Comparison of ENCODE assay signal across 2 cellular contexts in the genomic region with DNA sequence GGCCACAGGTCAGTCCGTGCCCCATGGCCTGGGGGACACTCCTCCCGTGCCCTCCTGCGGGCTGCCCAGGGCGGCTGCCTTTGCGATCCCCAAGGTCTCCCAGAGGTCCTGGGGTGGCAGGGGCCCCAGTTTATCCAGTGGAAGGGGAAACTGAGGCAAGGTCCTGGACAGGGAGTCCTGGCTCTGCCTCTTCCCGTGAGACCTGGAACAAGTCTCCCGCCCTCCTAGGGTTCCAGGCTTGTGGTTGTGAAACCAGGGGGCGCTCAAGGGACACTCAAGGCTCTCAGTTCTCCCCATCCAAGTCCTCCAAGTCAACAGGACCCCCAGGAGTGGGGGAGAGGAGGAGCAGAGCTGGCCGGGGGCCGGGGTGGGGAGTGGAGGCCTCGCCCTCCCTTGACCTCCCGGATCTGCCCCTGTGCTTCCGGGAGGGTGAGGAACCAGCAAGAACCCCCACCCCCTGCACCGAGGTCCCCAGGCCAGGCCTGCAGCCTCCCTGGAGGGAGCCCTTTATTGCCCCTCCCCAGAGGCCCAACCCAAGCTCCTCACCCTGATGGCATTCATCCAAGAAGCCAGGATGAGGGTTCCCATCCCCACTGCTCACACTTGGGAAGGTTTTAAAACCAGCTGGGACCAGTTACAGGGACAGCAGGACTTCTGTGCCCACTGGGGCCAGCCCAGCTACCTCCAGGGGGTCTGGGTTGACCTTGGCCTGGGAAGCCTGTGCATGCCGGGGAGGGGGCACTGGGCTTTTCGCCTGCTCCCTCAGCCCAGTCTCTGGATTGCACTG.
TF ChIP-seq lines count a peak whose summit lies in the region.

No MANE protein-coding gene starts in this region.

TF ChIP-seq in GM12878, 131 proteins besides CTCF, POLR2A, EP300 and RAD21:
- no peak for TF ChIP-seq MTA2 (IDR thresholded peaks at IDR 0.05; ENCODE audit: low read depth)
- TF ChIP-seq KAT2A (conservative IDR thresholded peaks at IDR 0.05; ENCODE audit: control insufficient read depth, low read depth, low read length): no peak
- TF ChIP-seq HDAC2 (IDR thresholded peaks at IDR 0.05): no peak
- TF ChIP-seq MEF2B (IDR thresholded peaks at IDR 0.05; ENCODE audit: partially characterized antibody, poor library complexity, severe bottlenecking): no peak
- TF ChIP-seq SREBF1 (IDR thresholded peaks at IDR 0.05; ENCODE audit: low read length): no peak
- no peak for TF ChIP-seq SUZ12 (IDR thresholded peaks at IDR 0.05; ENCODE audit: unreplicated experiment)
- no peak for TF ChIP-seq TAF1 (IDR thresholded peaks at IDR 0.05; ENCODE audit: borderline replicate concordance, low read depth, low read length)
- no peak for TF ChIP-seq EGR1 (IDR thresholded peaks at IDR 0.05; ENCODE audit: borderline replicate concordance in 1 of 2, low read depth in 2 of 2, low read length in 2 of 2)
- TF ChIP-seq, protein P1, sequence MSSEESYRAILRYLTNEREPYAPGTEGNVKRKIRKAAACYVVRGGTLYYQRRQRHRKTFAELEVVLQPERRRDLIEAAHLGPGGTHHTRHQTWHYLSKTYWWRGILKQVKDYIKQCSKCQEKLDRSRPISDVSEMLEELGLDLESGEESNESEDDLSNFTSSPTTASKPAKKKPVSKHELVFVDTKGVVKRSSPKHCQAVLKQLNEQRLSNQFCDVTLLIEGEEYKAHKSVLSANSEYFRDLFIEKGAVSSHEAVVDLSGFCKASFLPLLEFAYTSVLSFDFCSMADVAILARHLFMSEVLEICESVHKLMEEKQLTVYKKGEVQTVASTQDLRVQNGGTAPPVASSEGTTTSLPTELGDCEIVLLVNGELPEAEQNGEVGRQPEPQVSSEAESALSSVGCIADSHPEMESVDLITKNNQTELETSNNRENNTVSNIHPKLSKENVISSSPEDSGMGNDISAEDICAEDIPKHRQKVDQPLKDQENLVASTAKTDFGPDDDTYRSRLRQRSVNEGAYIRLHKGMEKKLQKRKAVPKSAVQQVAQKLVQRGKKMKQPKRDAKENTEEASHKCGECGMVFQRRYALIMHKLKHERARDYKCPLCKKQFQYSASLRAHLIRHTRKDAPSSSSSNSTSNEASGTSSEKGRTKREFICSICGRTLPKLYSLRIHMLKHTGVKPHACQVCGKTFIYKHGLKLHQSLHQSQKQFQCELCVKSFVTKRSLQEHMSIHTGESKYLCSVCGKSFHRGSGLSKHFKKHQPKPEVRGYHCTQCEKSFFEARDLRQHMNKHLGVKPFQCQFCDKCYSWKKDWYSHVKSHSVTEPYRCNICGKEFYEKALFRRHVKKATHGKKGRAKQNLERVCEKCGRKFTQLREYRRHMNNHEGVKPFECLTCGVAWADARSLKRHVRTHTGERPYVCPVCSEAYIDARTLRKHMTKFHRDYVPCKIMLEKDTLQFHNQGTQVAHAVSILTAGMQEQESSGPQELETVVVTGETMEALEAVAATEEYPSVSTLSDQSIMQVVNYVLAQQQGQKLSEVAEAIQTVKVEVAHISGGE (CRISPR knock-in tag; IDR thresholded peaks at IDR 0.05): no peak
- no peak for TF ChIP-seq TARDBP (IDR thresholded peaks at IDR 0.05; ENCODE audit: borderline replicate concordance)
- no peak for TF ChIP-seq RAD51 (IDR thresholded peaks at IDR 0.05)
- no peak for TF ChIP-seq MYC (IDR thresholded peaks at IDR 0.05; ENCODE audit: insufficient read depth, insufficient read length, insufficient replicate concordance, low read length, severe bottlenecking)
- TF ChIP-seq, protein P2, sequence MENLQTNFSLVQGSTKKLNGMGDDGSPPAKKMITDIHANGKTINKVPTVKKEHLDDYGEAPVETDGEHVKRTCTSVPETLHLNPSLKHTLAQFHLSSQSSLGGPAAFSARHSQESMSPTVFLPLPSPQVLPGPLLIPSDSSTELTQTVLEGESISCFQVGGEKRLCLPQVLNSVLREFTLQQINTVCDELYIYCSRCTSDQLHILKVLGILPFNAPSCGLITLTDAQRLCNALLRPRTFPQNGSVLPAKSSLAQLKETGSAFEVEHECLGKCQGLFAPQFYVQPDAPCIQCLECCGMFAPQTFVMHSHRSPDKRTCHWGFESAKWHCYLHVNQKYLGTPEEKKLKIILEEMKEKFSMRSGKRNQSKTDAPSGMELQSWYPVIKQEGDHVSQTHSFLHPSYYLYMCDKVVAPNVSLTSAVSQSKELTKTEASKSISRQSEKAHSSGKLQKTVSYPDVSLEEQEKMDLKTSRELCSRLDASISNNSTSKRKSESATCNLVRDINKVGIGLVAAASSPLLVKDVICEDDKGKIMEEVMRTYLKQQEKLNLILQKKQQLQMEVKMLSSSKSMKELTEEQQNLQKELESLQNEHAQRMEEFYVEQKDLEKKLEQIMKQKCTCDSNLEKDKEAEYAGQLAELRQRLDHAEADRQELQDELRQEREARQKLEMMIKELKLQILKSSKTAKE (IDR thresholded peaks at IDR 0.05; ENCODE audit: low read depth, poor library complexity, severe bottlenecking): no peak
- no peak for TF ChIP-seq WRNIP1 (IDR thresholded peaks at IDR 0.05; ENCODE audit: borderline replicate concordance, low read depth, low read length)
- TF ChIP-seq, protein P3, sequence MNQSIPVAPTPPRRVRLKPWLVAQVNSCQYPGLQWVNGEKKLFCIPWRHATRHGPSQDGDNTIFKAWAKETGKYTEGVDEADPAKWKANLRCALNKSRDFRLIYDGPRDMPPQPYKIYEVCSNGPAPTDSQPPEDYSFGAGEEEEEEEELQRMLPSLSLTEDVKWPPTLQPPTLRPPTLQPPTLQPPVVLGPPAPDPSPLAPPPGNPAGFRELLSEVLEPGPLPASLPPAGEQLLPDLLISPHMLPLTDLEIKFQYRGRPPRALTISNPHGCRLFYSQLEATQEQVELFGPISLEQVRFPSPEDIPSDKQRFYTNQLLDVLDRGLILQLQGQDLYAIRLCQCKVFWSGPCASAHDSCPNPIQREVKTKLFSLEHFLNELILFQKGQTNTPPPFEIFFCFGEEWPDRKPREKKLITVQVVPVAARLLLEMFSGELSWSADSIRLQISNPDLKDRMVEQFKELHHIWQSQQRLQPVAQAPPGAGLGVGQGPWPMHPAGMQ (IDR thresholded peaks at IDR 0.05; ENCODE audit: borderline replicate concordance): no peak
- no peak for TF ChIP-seq POLR2AphosphoS2 (IDR thresholded peaks at IDR 0.05; ENCODE audit: low read depth, low read length)

TF ChIP-seq in GM12891, 5 proteins besides CTCF, POLR2A, EP300 and RAD21:
- no peak for TF ChIP-seq TAF1 (IDR thresholded peaks at IDR 0.05; ENCODE audit: low read depth, low read length)
- TF ChIP-seq PAX5 (IDR thresholded peaks at IDR 0.05; ENCODE audit: insufficient read depth, low read length, severe bottlenecking): no peak
- no peak for TF ChIP-seq POLR2AphosphoS5 (IDR thresholded peaks at IDR 0.05; ENCODE audit: low read depth, low read length)
- no peak for TF ChIP-seq POU2F2 (IDR thresholded peaks at IDR 0.05; ENCODE audit: low read depth, low read length)
- no peak for TF ChIP-seq SPI1 (IDR thresholded peaks at IDR 0.05; ENCODE audit: low read depth, low read length)
